In genomic region chr2:110204408-110205385, GRCh38 we compare ENCODE assay signal across 8 cellular contexts. TPM values are rescaled to one million over a fixed set of nuclear protein-coding genes. Genes with fewer than 3 reads are reported as not detected.
DNase-seq lines count a peak whose midpoint lies in the region; ATAC-seq and TF ChIP-seq lines count a peak whose summit lies in the region.

Gene NPHP1, minus strand, starts transcription at chr2:110205013. Its CDS starts 45 bp downstream, at chr2:110204968.

- H3K36me3 ChIP-seq in Loucy (ENCODE audit: insufficient read depth, low read length): no peaks in the 10 kb centered on the region
- peaks cover 0 to 5% of the 10 kb centered on the region in 2 donors for H3K36me3 ChIP-seq in neuronal stem cell (replicated peaks in 1 of 2; ENCODE audit: control insufficient read depth in 2 of 2, insufficient read depth in 2 of 2, low read length in 2 of 2)

- H3K79me1 ChIP-seq in H9 (ENCODE audit: insufficient read depth, low read depth, low read length, poor library complexity, severe bottlenecking): no peaks in the 10 kb centered on the region
- no peaks in the 10 kb centered on the region for H3K79me1 ChIP-seq in neuronal stem cell (ENCODE audit: low read depth, low read length)

- no peaks in the 10 kb centered on the region for H3K9me2 ChIP-seq in Loucy (replicated peaks; ENCODE audit: low read depth, low read length)

- H3K23ac ChIP-seq in H9 (ENCODE audit: insufficient read length, low read depth, low read length) (no peak within 1 kb of the TSS), neuronal stem cell (ENCODE audit: low read depth, low read length, poor library complexity) (peak within 1 kb of the TSS; percentile 62)

- H2BK15ac ChIP-seq in H9 (ENCODE audit: low read depth, low read length) (no peak within 1 kb of the TSS), neuronal stem cell (ENCODE audit: low read length) (no peak within 1 kb of the TSS)

- H3K27me3 Mint-ChIP-seq in H9 (ENCODE audit: low read depth): peaks cover 3% of the 10 kb centered on the region

- H3K4me2 ChIP-seq in H9 (ENCODE audit: insufficient read depth, insufficient read length, low read length): peak within 1 kb of the TSS; percentile 85
- H3K4me2 ChIP-seq in Loucy (ENCODE audit: low read depth, low read length, poor library complexity, severe bottlenecking): peak within 1 kb of the TSS; percentile 83
- peak within 1 kb of the TSS; percentile 63 for H3K4me2 ChIP-seq in neuronal stem cell (ENCODE audit: insufficient read depth, low read length, poor library complexity, severe bottlenecking)

- H3K4me3 ChIP-seq in Loucy (ENCODE audit: low read length, poor library complexity, severe bottlenecking): peak within 1 kb of the TSS; percentile 71
- peak within 1 kb of the TSS; percentile 68 to 93 for H3K4me3 ChIP-seq in neuronal stem cell (ENCODE audit: low read length in 2 of 2)

- H3K9ac ChIP-seq in H9 (ENCODE audit: extremely low read depth, insufficient read length, low read length) (peak within 1 kb of the TSS; percentile 31), Loucy (ENCODE audit: low read depth, low read length, poor library complexity, severe bottlenecking) (peak within 1 kb of the TSS; percentile 49), neuronal stem cell (ENCODE audit: low read depth, low read length, poor library complexity) (peak within 1 kb of the TSS; percentile 92)

- no peak within 1 kb of the TSS for H4K5ac ChIP-seq in H9 (ENCODE audit: insufficient read length, low read depth, low read length)

- H3K27me3 ChIP-seq in H9 (ENCODE audit: insufficient read depth, low read length) (no peaks in the 10 kb centered on the region), Loucy (ENCODE audit: insufficient read depth, low read length, poor library complexity, severe bottlenecking) (no peaks in the 10 kb centered on the region), foreskin keratinocyte (no peaks in the 10 kb centered on the region), neuronal stem cell (ENCODE audit: control insufficient read depth in 3 of 3, insufficient read depth in 3 of 3, low read depth in 1 of 3, low read length in 3 of 3) (peaks cover 0 to 4% (median 0%) of the 10 kb centered on the region in 3 experiments)

- H3K4me1 Mint-ChIP-seq in H9: peaks cover 5 to 8% of the 10 kb centered on the region in 2 experiments; a peak in 2 of 4 replicates

- TF ChIP-seq CTCF in H9 (conservative IDR thresholded peaks at IDR 0.05) (no peak), Loucy (conservative IDR thresholded peaks at IDR 0.05; ENCODE audit: low read length) (no peak), foreskin keratinocyte (conservative IDR thresholded peaks at IDR 0.05) (peak; percentile 8)

- H3K23me2 ChIP-seq in H9 (ENCODE audit: insufficient read length, low read depth, low read length, poor library complexity, severe bottlenecking): peaks cover 5% of the 10 kb centered on the region

- no peaks in the 10 kb centered on the region for H3K9me3 Mint-ChIP-seq in H9

- 0 out of 2 replicates have a peak within 1 kb of the TSS, but pooled peaks have one; percentile 31 for H3K14ac ChIP-seq in H9 (ENCODE audit: insufficient read depth, low read length)
- H3K14ac ChIP-seq in neuronal stem cell (ENCODE audit: low read length): peak within 1 kb of the TSS; percentile 48

- H2BK120ac ChIP-seq in H9 (ENCODE audit: low read depth, low read length, poor library complexity, severe bottlenecking): no peak within 1 kb of the TSS
- H2BK120ac ChIP-seq in neuronal stem cell (ENCODE audit: low read depth, low read length): no peak within 1 kb of the TSS

- no peak within 1 kb of the TSS for H3K56ac ChIP-seq in H9 (ENCODE audit: insufficient read length, low read depth, low read length)

- peak; percentile 97 for ATAC-seq in foreskin keratinocyte

- no peaks in the 10 kb centered on the region for H3K79me2 ChIP-seq in H9 (ENCODE audit: insufficient read depth, low read length)
- no peaks in the 10 kb centered on the region for H3K79me2 ChIP-seq in Loucy (ENCODE audit: insufficient read depth, low read length)

- peak within 1 kb of the TSS; percentile 1 to 71 (median 14); a peak in 5 of 7 replicates for H3K27ac Mint-ChIP-seq in H9

- no peaks in the 10 kb centered on the region for H3K9me3 ChIP-seq in H9 (ENCODE audit: control insufficient read depth, low read depth, low read length)
- no peaks in the 10 kb centered on the region for H3K9me3 ChIP-seq in Loucy (ENCODE audit: insufficient read depth, low read depth, low read length)
- H3K9me3 ChIP-seq in neuronal stem cell (replicated peaks in 1 of 2; ENCODE audit: control insufficient read depth in 2 of 2, insufficient read depth in 1 of 2, low read depth in 1 of 2, low read length in 2 of 2): no peaks in the 10 kb centered on the region

- H3K4me3 Mint-ChIP-seq in H9: peak within 1 kb of the TSS; percentile 82 to 91

- no peaks in the 10 kb centered on the region for H3F3A ChIP-seq in Loucy (ENCODE audit: low read depth)

- H4K20me1 ChIP-seq in H9 (ENCODE audit: control insufficient read depth, insufficient read depth, insufficient read length): no peaks in the 10 kb centered on the region
- no peaks in the 10 kb centered on the region for H4K20me1 ChIP-seq in Loucy (ENCODE audit: insufficient read depth, low read length, poor library complexity, severe bottlenecking)

- H2BK20ac ChIP-seq in H9 (ENCODE audit: low read depth, low read length, poor library complexity, severe bottlenecking): no peak within 1 kb of the TSS

- H3K18ac ChIP-seq in H9 (ENCODE audit: insufficient read length, low read depth, low read length) (no peak within 1 kb of the TSS), neuronal stem cell (ENCODE audit: low read length) (peak within 1 kb of the TSS; percentile 63)

- H2BK5ac ChIP-seq in H9 (ENCODE audit: insufficient read length, low read length) (no peak within 1 kb of the TSS), neuronal stem cell (ENCODE audit: low read length) (no peak within 1 kb of the TSS)

- no peaks in the 10 kb centered on the region for H3K36me3 Mint-ChIP-seq in H9 (ENCODE audit: insufficient read depth in 1 of 3, low read depth in 3 of 3)

- H4K91ac ChIP-seq in H9 (ENCODE audit: insufficient read length, low read depth, low read length): no peak within 1 kb of the TSS
- no peak within 1 kb of the TSS for H4K91ac ChIP-seq in neuronal stem cell (ENCODE audit: low read depth, low read length, poor library complexity)

- 100% methylated on average over 1 of the region's 43 CpGs for WGBS in H9 (ENCODE audit: extremely low coverage, insufficient read length, low lambda C conversion rate)
- 100% methylated on average over 1 of the region's 43 CpGs; no CpG with 5 or more reads in 1 of the 2 donors for WGBS in neuronal stem cell (ENCODE audit: extremely low coverage in 2 of 2, insufficient read length in 2 of 2, insufficient replicate concordance in 1 of 2), 2 donors

- no peak within 1 kb of the TSS for H2AK5ac ChIP-seq in H9 (ENCODE audit: insufficient read length, low read length)
- no peak within 1 kb of the TSS for H2AK5ac ChIP-seq in neuronal stem cell (ENCODE audit: low read depth, low read length)

- H3K4ac ChIP-seq in H9 (ENCODE audit: low read depth, low read length) (no peak within 1 kb of the TSS), neuronal stem cell (ENCODE audit: low read length) (no peak within 1 kb of the TSS)

- no peak within 1 kb of the TSS for H3K27ac ChIP-seq in H9 (ENCODE audit: insufficient read length, low read depth, low read length)
- H3K27ac ChIP-seq in foreskin keratinocyte: peak within 1 kb of the TSS; percentile 45
- H3K27ac ChIP-seq in neuronal stem cell (replicated peaks; ENCODE audit: low read length): no peak within 1 kb of the TSS

- no peaks in the 10 kb centered on the region; the same call in 1 of the 2 replicates for H3K4me1 ChIP-seq in H9 (ENCODE audit: insufficient read depth, low read length)
- peaks cover 12% of the 10 kb centered on the region for H3K4me1 ChIP-seq in Loucy (ENCODE audit: insufficient read depth, low read length, poor library complexity, severe bottlenecking)
- H3K4me1 ChIP-seq in foreskin keratinocyte: peaks cover 16% of the 10 kb centered on the region
- H3K4me1 ChIP-seq in neuronal stem cell (ENCODE audit: control insufficient read depth in 2 of 2, insufficient read depth in 1 of 2, low read depth in 1 of 2, low read length in 2 of 2): peaks cover 3 to 4% of the 10 kb centered on the region in 2 donors

- no peak within 1 kb of the TSS for H3T11ph ChIP-seq in H9 (ENCODE audit: low read length)

- H2AFZ ChIP-seq in H9 (ENCODE audit: low read length) (peak within 1 kb of the TSS; percentile 57), Loucy (ENCODE audit: low read length) (peak within 1 kb of the TSS; percentile 77), neuronal stem cell (ENCODE audit: low read length) (peak within 1 kb of the TSS; percentile 91)

- no peak within 1 kb of the TSS for H2BK12ac ChIP-seq in H9 (ENCODE audit: insufficient read length, low read depth, low read length)
- H2BK12ac ChIP-seq in neuronal stem cell (ENCODE audit: low read length): no peak within 1 kb of the TSS

- DNase-seq in GM03348 (ENCODE audit: low spot score) (peak; percentile 92), H9 (peak; percentile 90), SHP77 treated with DMSO at 0.1 percent for 48 hours (lab: John Stamatoyannopoulos, UW) (peak; percentile 67), foreskin keratinocyte (peak; percentile 40 to 72), neuronal stem cell (ENCODE audit: low spot score) (peak; percentile 82), stromal cell of bone marrow (ENCODE audit: low read depth) (peak; percentile 65)
- DNase-seq in activated gamma-delta T cell treated with anti-CD3 and anti-CD28 coated beads, Interleukin-2, amount 50 U/mL, for 16 hours (ENCODE audit: low read depth): peak; percentile 72

- H4K8ac ChIP-seq in H9 (replicated peaks; ENCODE audit: insufficient read length, low read depth, low read length) (no peak within 1 kb of the TSS), neuronal stem cell (ENCODE audit: low read depth, low read length) (no peak within 1 kb of the TSS)

RNA-seq across cellular contexts. Expression of gene NPHP1, which starts in this region (rescaled TPM):
- total RNA-seq in H9 (2021) (2.1 and 2.8 TPM in 2 replicates), foreskin keratinocyte (5.1 and 5.5 TPM in 2 replicates)
- 6.0 and 6.6 TPM in 2 replicates for polyA plus RNA-seq in foreskin keratinocyte
- 7.1 TPM for polyA plus RNA-seq in neuronal stem cell (2013, experiment 1 of 2)
- polyA plus RNA-seq in neuronal stem cell (2013, experiment 2 of 2): 7.5 TPM

Comparison
In these comparisons a context has a peak if more than half of its experiments do, and no peak if none do; other contexts are left out.
1. H3K9ac ChIP-seq: peak in every context shown above with its lines; median percentile 92 in neuronal stem cell; 49 in Loucy; 31 in H9.